ENCODE assay signal across 8 cellular contexts in the genomic region with DNA sequence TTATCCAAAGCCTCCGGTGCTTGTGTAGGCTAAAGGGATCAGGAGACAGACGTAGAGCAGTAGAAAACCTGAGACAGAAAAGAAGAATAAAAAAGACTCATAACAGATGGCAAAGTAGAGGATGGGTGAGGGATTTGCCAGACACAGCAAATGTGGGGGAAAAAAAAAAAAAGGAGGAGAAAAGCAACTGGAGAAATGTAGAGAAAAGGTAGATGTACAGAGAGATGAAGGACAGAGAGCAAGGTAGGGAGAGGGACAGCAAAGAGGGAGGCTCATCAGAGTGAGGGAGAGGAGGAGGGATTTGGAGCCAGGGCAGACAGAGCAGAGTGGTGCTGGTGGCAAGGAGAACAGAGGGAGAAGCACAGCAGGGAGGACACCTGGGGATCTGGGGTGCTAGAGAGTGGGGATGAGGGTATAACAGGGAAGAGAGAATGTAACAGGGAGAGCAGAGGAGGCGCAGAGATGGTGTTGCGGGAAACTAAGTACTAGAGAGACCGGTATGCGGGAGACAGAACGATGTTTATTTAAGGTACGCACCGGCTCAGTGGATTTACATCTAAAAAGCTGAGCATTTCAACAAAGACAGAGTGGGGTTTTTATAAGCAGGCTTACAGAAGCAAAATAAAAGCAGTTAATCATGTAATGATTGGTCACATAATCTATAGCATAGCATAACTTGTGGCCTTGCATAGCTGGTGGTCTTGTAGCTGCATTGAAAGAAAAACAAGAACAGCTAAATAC. TPM values are rescaled to one million over a fixed set of nuclear protein-coding genes. Genes with fewer than 3 reads are reported as not detected.
DNase-seq lines count a peak whose midpoint lies in the region; ATAC-seq and TF ChIP-seq lines count a peak whose summit lies in the region.
"Not testable (repeated sequence)": the region's sequence is repeated elsewhere in the genome, so short reads cannot be mapped to it uniquely, and the experiment has no call there.

No MANE protein-coding gene starts in this region.

- peak overlapping the region; percentile 65 to 68 for H3K4me3 ChIP-seq in ascending aorta
- H3K4me3 ChIP-seq in epithelial cell of proximal tubule (ENCODE audit: low read depth, low read length), result peak overlapping the region; percentile 85
- peak overlapping the region; percentile 72 for H3K4me3 ChIP-seq in kidney epithelial cell (ENCODE audit: low read depth, low read length)
- H3K4me3 ChIP-seq in neuron (ENCODE audit: low read length), result peak overlapping the region; percentile 93

- H3K4me3 Mint-ChIP-seq in CD4-positive, alpha-beta T cell, result peak overlapping the region; percentile 93
- H3K4me3 Mint-ChIP-seq in IgD-negative memory B cell, result peak overlapping the region; percentile 97 to 99 (median 98)
- peak overlapping the region; percentile 95 to 97 (median 96) for H3K4me3 Mint-ChIP-seq in T-cell

- intact Hi-C loops in CD4-positive, alpha-beta T cell (cut with DNase I, micrococcal nuclease), result loop anchor here (1.0 to 10.0 kb wide), 8 partner anchors 31 to 291 kb away; a partner anchor contains a TSS
- intact Hi-C loops in ascending aorta (cut with DNase I), result loop anchor here (1.0 to 2.0 kb wide), 4 partner anchors 31 to 200 kb away; a partner anchor contains a TSS

- H3K36me3 ChIP-seq in ascending aorta (peaks cover 14 to 26% of the 10 kb centered on the region in 2 donors), neuron (ENCODE audit: insufficient read depth, low read length) (peaks cover 19% of the 10 kb centered on the region)
- not testable (repeated sequence) for H3K36me3 ChIP-seq in kidney epithelial cell (ENCODE audit: control insufficient read depth, insufficient read depth, low read length)

- H3K4me1 Mint-ChIP-seq in CD4-positive, alpha-beta T cell (ENCODE audit: low read depth), result peaks cover 35% of the 10 kb centered on the region
- H3K4me1 Mint-ChIP-seq in IgD-negative memory B cell (peaks cover 16 to 40% (median 21%) of the 10 kb centered on the region in 3 donors), T-cell (peaks cover 34 to 36% (median 34%) of the 10 kb centered on the region in 3 donors)

- DNase-seq in CD4-positive, alpha-beta T cell; T-cell; ascending aorta (ENCODE audit: low spot score in 2 of 2); epithelial cell of proximal tubule (ENCODE audit: low read depth); kidney epithelial cell (ENCODE audit: low read depth); substantia nigra (lab: John Stamatoyannopoulos, UW): not testable (repeated sequence)

- not testable (repeated sequence) for ATAC-seq in CD4-positive, alpha-beta T cell (ENCODE audit: poor library complexity); T-cell (replicated peaks in 1 of 4)

- CTCF ChIA-PET in CD4-positive, alpha-beta T cell (lab: Charles Lee), result interaction anchor here (1.2 to 1.6 kb wide), 2 partner anchors 29 to 201 kb away, joined by 4 to 5 read pairs; no protein-coding TSS in a partner anchor
- CTCF ChIA-PET in T-cell (lab: Charles Lee), result not testable (repeated sequence)

- peak overlapping the region; percentile 35 for H3K27ac ChIP-seq in CD4-positive, alpha-beta T cell (ENCODE audit: low read depth, low read length)
- H3K27ac ChIP-seq in ascending aorta, result peak overlapping the region; percentile 80 to 83
- H3K27ac ChIP-seq in substantia nigra (ENCODE audit: low read depth, low read length, poor library complexity, severe bottlenecking), result peak overlapping the region; percentile 69

- H3K9me3 Mint-ChIP-seq in CD4-positive, alpha-beta T cell, result not testable (repeated sequence)
- H3K9me3 Mint-ChIP-seq in IgD-negative memory B cell (peaks cover 5 to 13% (median 8%) of the 10 kb centered on the region in 3 donors), T-cell (peaks cover 0 to 12% (median under 1%) of the 10 kb centered on the region in 3 donors)

- POLR2A ChIA-PET in CD4-positive, alpha-beta T cell (lab: Charles Lee); T-cell (lab: Charles Lee): not testable (repeated sequence)

- H3K27ac Mint-ChIP-seq in CD4-positive, alpha-beta T cell, result peak overlapping the region; percentile 93
- peak overlapping the region; percentile 90 to 96 (median 93) for H3K27ac Mint-ChIP-seq in IgD-negative memory B cell
- H3K27ac Mint-ChIP-seq in T-cell, result peak overlapping the region; percentile 93 to 94

- peaks cover 67% of the 10 kb centered on the region for H3K36me3 Mint-ChIP-seq in CD4-positive, alpha-beta T cell (ENCODE audit: low read depth)
- H3K36me3 Mint-ChIP-seq in IgD-negative memory B cell (peaks cover 21% of the 10 kb centered on the region), T-cell (peaks cover 30% of the 10 kb centered on the region)

- H2AFZ ChIP-seq in neuron (ENCODE audit: low read depth, low read length), result peak overlapping the region; percentile 88

- not testable (repeated sequence) for H3K27me3 Mint-ChIP-seq in CD4-positive, alpha-beta T cell; IgD-negative memory B cell; T-cell

- not testable (repeated sequence) for TF ChIP-seq CTCF in CD4-positive, alpha-beta T cell (IDR thresholded peaks at IDR 0.05); ascending aorta (IDR thresholded peaks at IDR 0.05); epithelial cell of proximal tubule (conservative IDR thresholded peaks at IDR 0.05; ENCODE audit: low read depth, low read length); kidney epithelial cell (IDR thresholded peaks at IDR 0.05; ENCODE audit: insufficient read depth, low read length, poor library complexity, severe bottlenecking)

- H3K9me3 ChIP-seq in CD4-positive, alpha-beta T cell (ENCODE audit: control insufficient read depth, low read length); ascending aorta; neuron (ENCODE audit: low read length): not testable (repeated sequence)

- H3K4me1 ChIP-seq in ascending aorta, result peaks cover 0 to 13% of the 10 kb centered on the region in 2 donors
- H3K4me1 ChIP-seq in neuron (ENCODE audit: insufficient read depth, low read length), result not testable (repeated sequence)

- H3K27me3 ChIP-seq in CD4-positive, alpha-beta T cell (ENCODE audit: control insufficient read depth, insufficient read depth, low read length); ascending aorta; kidney epithelial cell (ENCODE audit: control insufficient read depth, insufficient read depth, low read length); neuron (ENCODE audit: insufficient read depth, low read length): not testable (repeated sequence)

RNA-seq across cellular contexts. Expression of a gene that starts 1.1 kb away (rescaled TPM):
- 1 to 10 TPM; 6.7 to 9.0 TPM for total RNA-seq in CD4-positive, alpha-beta T cell
- 11.0 TPM for polyA plus RNA-seq in IgD-negative memory B cell
- total RNA-seq in T-cell (10 to 100 TPM in 4 of 5 donors, 1 to 10 TPM in 1; 8.7 to 19.9 (median 13.9) TPM), ascending aorta (3.5 TPM), epithelial cell of proximal tubule (5.1 and 5.5 TPM in 2 replicates), kidney epithelial cell (8.8 and 9.0 TPM in 2 replicates)

RNA-seq across cellular contexts. Expression of a gene that starts 30.5 kb away (rescaled TPM):
- total RNA-seq in CD4-positive, alpha-beta T cell, result 10 to 100 TPM; 13.5 to 16.3 TPM
- 12.4 TPM for polyA plus RNA-seq in IgD-negative memory B cell
- total RNA-seq in T-cell (10 to 100 TPM; 20.1 to 27.0 (median 26.1) TPM), ascending aorta (3.0 TPM), epithelial cell of proximal tubule (5.6 and 16.3 TPM in 2 replicates), kidney epithelial cell (6.3 and 11.4 TPM in 2 replicates)

RNA-seq across cellular contexts. Expression of a gene that starts 35.8 kb away (rescaled TPM):
- 1 to 10 TPM; 4.5 to 5.6 TPM for total RNA-seq in CD4-positive, alpha-beta T cell
- 10.3 TPM for polyA plus RNA-seq in IgD-negative memory B cell
- total RNA-seq in T-cell (10 to 100 TPM in 3 of 5 donors, 1 to 10 TPM in 2; 9.6 to 14.5 (median 13.0) TPM), ascending aorta (1.4 TPM), epithelial cell of proximal tubule (4.4 and 6.1 TPM in 2 replicates), kidney epithelial cell (7.4 and 8.0 TPM in 2 replicates)
